In the genomic region with DNA sequence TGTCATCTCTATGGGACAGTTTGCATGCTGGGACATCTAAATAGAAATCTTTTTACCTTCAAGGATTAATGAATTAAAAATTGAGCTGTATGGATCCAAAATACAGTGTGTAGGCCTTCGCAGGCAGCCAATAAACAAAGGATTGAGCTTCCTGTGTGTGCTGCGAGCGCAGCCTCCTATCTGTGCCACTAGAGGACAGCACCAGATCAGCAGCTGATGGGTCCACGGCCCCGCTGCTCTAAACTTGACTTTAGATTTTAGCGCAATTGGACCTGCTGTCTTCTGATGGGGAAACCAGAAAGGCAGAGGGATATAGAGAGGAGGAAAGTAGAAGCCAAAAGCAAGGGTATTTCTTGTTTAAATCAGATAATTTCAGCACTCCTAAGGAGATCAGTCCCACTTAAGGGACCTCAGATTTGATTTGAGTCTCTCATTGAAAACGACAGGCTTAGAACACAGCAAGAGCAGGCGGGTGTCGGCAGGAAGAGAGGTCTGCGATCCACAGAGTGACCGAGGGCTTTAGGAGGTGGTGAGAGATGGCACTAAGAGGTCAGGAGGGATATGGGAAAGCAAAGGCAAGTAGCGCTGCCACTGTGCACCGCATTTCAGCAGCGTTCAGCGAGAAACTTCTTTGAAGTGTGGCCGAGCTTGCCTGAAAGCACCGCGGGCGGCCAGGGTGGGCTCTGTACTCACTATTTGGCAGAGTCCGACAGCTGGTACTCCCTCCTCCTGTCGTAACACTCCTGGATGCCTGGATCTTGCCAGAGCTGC, we compare ENCODE assay signal across 8 cellular contexts.
DNase-seq lines count a peak whose midpoint lies in the region; ATAC-seq and TF ChIP-seq lines count a peak whose summit lies in the region.

No MANE protein-coding gene starts in this region.

- no peaks in the 10 kb centered on the region for H3K9me3 Mint-ChIP-seq in activated CD8-positive, alpha-beta T cell treated with anti-CD3 and anti-CD28 coated beads for 36 hours
- peaks cover 0 to 4% (median 0%) of the 10 kb centered on the region in 7 donors for H3K9me3 Mint-ChIP-seq in naive B cell

- H3K27ac ChIP-seq in substantia nigra (ENCODE audit: low read depth, low read length, poor library complexity, severe bottlenecking): no peak overlapping the region

- H3K27ac Mint-ChIP-seq in activated CD8-positive, alpha-beta T cell treated with anti-CD3 and anti-CD28 coated beads for 36 hours: no peak overlapping the region
- peak overlapping the region in 1 of 6 donors; percentile 2 for H3K27ac Mint-ChIP-seq in naive B cell

- no peak overlapping the region for H3K4me3 Mint-ChIP-seq in activated CD8-positive, alpha-beta T cell treated with anti-CD3 and anti-CD28 coated beads for 36 hours
- H3K4me3 Mint-ChIP-seq in naive B cell: no peak overlapping the region

- TF ChIP-seq POLR2A in GM18505 (IDR thresholded peaks at IDR 0.05; ENCODE audit: borderline replicate concordance, extremely low read depth, insufficient read depth, insufficient read length) (no peak), erythroblast (IDR thresholded peaks at IDR 0.05; ENCODE audit: low read length) (no peak)

- peak; percentile 100 for TF ChIP-seq CTCF in AG10803 (conservative IDR thresholded peaks at IDR 0.05; ENCODE audit: low read length)
- TF ChIP-seq CTCF in activated CD8-positive, alpha-beta T cell treated with anti-CD3 and anti-CD28 coated beads for 36 hours (IDR thresholded peaks at IDR 0.05): peak; percentile 89

- POLR2A ChIA-PET in activated CD8-positive, alpha-beta T cell treated with anti-CD3 and anti-CD28 coated beads for 36 hours (lab: Charles Lee): interaction anchor here (1.1 kb wide), 1 partner anchor 21 kb away, joined by 3 read pairs; no protein-coding TSS in a partner anchor

- peaks cover 4% of the 10 kb centered on the region for H3K4me1 Mint-ChIP-seq in activated CD8-positive, alpha-beta T cell treated with anti-CD3 and anti-CD28 coated beads for 36 hours (ENCODE audit: low read depth)
- H3K4me1 Mint-ChIP-seq in naive B cell: peaks cover 0 to 6% (median 3%) of the 10 kb centered on the region in 3 donors

- peak; percentile 74 for DNase-seq in AG10803 (ENCODE audit: low read depth)
- DNase-seq in NCI-H2227 treated with DMSO at 0.1 percent for 48 hours (lab: John Stamatoyannopoulos, UW): peak; percentile 43
- peak; percentile 73 for DNase-seq in activated CD8-positive, alpha-beta T cell treated with anti-CD3 and anti-CD28 coated beads for 36 hours
- DNase-seq in erythroblast (lab: John Stamatoyannopoulos, UW): peak; percentile 45 to 61
- DNase-seq in naive B cell: peak; percentile 6
- peak in 41 of 49 donors; percentile 6 to 80 (median 51) for DNase-seq in substantia nigra (lab: John Stamatoyannopoulos, UW)

- no peaks in the 10 kb centered on the region for H3K36me3 Mint-ChIP-seq in activated CD8-positive, alpha-beta T cell treated with anti-CD3 and anti-CD28 coated beads for 36 hours (ENCODE audit: low read depth)
- no peaks in the 10 kb centered on the region for H3K36me3 Mint-ChIP-seq in naive B cell

- intact Hi-C loops in activated CD8-positive, alpha-beta T cell treated with anti-CD3 and anti-CD28 coated beads for 36 hours (cut with micrococcal nuclease): no loop called here

- CTCF ChIA-PET in activated CD8-positive, alpha-beta T cell treated with anti-CD3 and anti-CD28 coated beads for 36 hours (lab: Charles Lee): interaction anchor here (0.6 to 4.1 kb wide), 32 partner anchors 8 to 695 kb away, joined by 3 to 44 read pairs (median 4); no protein-coding TSS in a partner anchor

- ATAC-seq in GM18505 (IDR thresholded peaks at IDR 0.05; ENCODE audit: unreplicated experiment): peak; percentile 91
- ATAC-seq in HG02981 (IDR thresholded peaks at IDR 0.05; ENCODE audit: unreplicated experiment): peak; percentile 84
- peak; percentile 92 for ATAC-seq in activated CD8-positive, alpha-beta T cell treated with anti-CD3 and anti-CD28 coated beads for 36 hours
- ATAC-seq in naive B cell (ENCODE audit: low read depth in 2 of 2): peak; percentile 64 to 70

- no peak overlapping the region for H3K4me3 ChIP-seq in AG10803 (ENCODE audit: low read length)

- peaks cover 1% of the 10 kb centered on the region for H3K27me3 Mint-ChIP-seq in activated CD8-positive, alpha-beta T cell treated with anti-CD3 and anti-CD28 coated beads for 36 hours
- H3K27me3 Mint-ChIP-seq in naive B cell: peaks cover 11 to 23% (median 14%) of the 10 kb centered on the region in 3 donors

Comparison
In these comparisons a context has a peak if more than half of its experiments do, and no peak if none do; other contexts are left out.
1. DNase-seq: peak in every context shown above with its lines; median percentile 74 in AG10803; 73 in activated CD8-positive, alpha-beta T cell treated with anti-CD3 and anti-CD28 coated beads for 36 hours; 53 in erythroblast; 51 in substantia nigra; 43 in NCI-H2227 treated with DMSO at 0.1 percent for 48 hours; 6 in naive B cell.